ENCODE assay signal across 13 cellular contexts in genomic region chr4:74056114-74056857, GRCh38. TPM values are rescaled to one million over a fixed set of nuclear protein-coding genes. Genes with fewer than 3 reads are reported as not detected.
DNase-seq lines count a peak whose midpoint lies in the region; ATAC-seq and TF ChIP-seq lines count a peak whose summit lies in the region.
"Had no signal": no experiment of that assay in that cellular context is flagged by ENCODE, and none has a peak within 500 bp of the region (broad histone marks: within the 10 kb centered on the region; RNA-seq: fewer than 3 reads in every experiment).

No MANE protein-coding gene starts in this region.

- H3K36me3 ChIP-seq in RWPE2 (ENCODE audit: low read depth): no peaks in the 10 kb centered on the region
- no peaks in the 10 kb centered on the region for H3K36me3 ChIP-seq in suprapubic skin

- peak; percentile 52 for TF ChIP-seq CTCF in HFFc6 (IDR thresholded peaks at IDR 0.05)
- TF ChIP-seq CTCF in RWPE2 (IDR thresholded peaks at IDR 0.05; ENCODE audit: poor library complexity, severe bottlenecking): no peak
- no peak for TF ChIP-seq CTCF in suprapubic skin (IDR thresholded peaks at IDR 0.05)

- H3K9me3 ChIP-seq in RWPE2 (ENCODE audit: severe bottlenecking) (no peaks in the 10 kb centered on the region), suprapubic skin (no peaks in the 10 kb centered on the region)

- H3K27ac ChIP-seq in RWPE2 (ENCODE audit: poor library complexity, severe bottlenecking) (peak overlapping the region; percentile 52), suprapubic skin (no peak overlapping the region)

- ATAC-seq in RWPE2 (ENCODE audit: low read depth) (no peak), GM19035 (IDR thresholded peaks at IDR 0.05; ENCODE audit: unreplicated experiment) (no peak), GM18907 (IDR thresholded peaks at IDR 0.05; ENCODE audit: unreplicated experiment) (no peak)

- TF ChIP-seq POLR2A in suprapubic skin (IDR thresholded peaks at IDR 0.05): no peak

- H3K4me1 ChIP-seq in RWPE2 (ENCODE audit: insufficient read depth, poor library complexity, severe bottlenecking) (peaks cover 21% of the 10 kb centered on the region), suprapubic skin (no peaks in the 10 kb centered on the region)

- no peak overlapping the region for H3K4me3 ChIP-seq in RWPE2 (ENCODE audit: severe bottlenecking)
- H3K4me3 ChIP-seq in suprapubic skin: no peak overlapping the region

- H3K27me3 Mint-ChIP-seq in HFFc6 (ENCODE audit: insufficient read depth): no peaks in the 10 kb centered on the region

- peaks cover 2% of the 10 kb centered on the region; the same call in 1 of the 2 replicates for H3K36me3 Mint-ChIP-seq in HFFc6 (ENCODE audit: low read depth)

- no peaks in the 10 kb centered on the region for H3K27me3 ChIP-seq in RWPE2 (ENCODE audit: insufficient read depth, poor library complexity, severe bottlenecking)
- H3K27me3 ChIP-seq in suprapubic skin: no peaks in the 10 kb centered on the region

- H3K4me1 Mint-ChIP-seq in HFFc6 (ENCODE audit: low read depth): peaks cover 29% of the 10 kb centered on the region

- in situ Hi-C loops in ACHN (cut with HindIII; ENCODE audit: low pct_ligation_motif_present, low pct_unique_long_range_greater_than_20kb, low sequenced_read_pairs): no loop called here

- H3K27ac Mint-ChIP-seq in HFFc6: peak overlapping the region; percentile 97

- peak; percentile 22 for DNase-seq in ACHN
- DNase-seq in HFFc6: peak; percentile 52
- no peak for DNase-seq in RWPE2 (ENCODE audit: low spot score)
- DNase-seq in fibroblast of peridontal ligament (ENCODE audit: extremely low read depth): peak; percentile 71
- no peak for DNase-seq in suprapubic skin (ENCODE audit: low spot score in 2 of 2)
- no peak for DNase-seq in NCI-H1417 treated with DMSO at 0.1 percent for 48 hours (lab: John Stamatoyannopoulos, UW)
- DNase-seq: activated CD4-positive, CD25-positive, alpha-beta regulatory T cell; activated gamma-delta T cell treated with Interleukin-2 at 50 U/mL for 16 hours; C1 segment of cervical spinal cord; GOT3; NCI-H69 had no signal

- H3K4me3 Mint-ChIP-seq in HFFc6: peak overlapping the region; percentile 28; the same call in 1 of the 2 replicates

- WGBS in suprapubic skin: 40% methylated on average over 1 of the region's 1 CpG

- no peak for TF ChIP-seq EP300 in suprapubic skin (IDR thresholded peaks at IDR 0.05)

- H3K9me3 Mint-ChIP-seq in HFFc6: peaks cover 2% of the 10 kb centered on the region; the same call in 1 of the 2 replicates

RNA-seq across cellular contexts. Expression of gene CXCL3, which starts 17.8 kb away (rescaled TPM):
- total RNA-seq in HFFc6 (2021; fragmentation: NEBNext Ultra II Directional; extraction: Animal tissue kit (Norgen Biotek cat#: 25700)): 1 to 10 TPM in 4 of 6 experiments, under 1 TPM in 2; 0.40 to 2.3 (median 1.4) TPM
- total RNA-seq in suprapubic skin: 1 to 10 TPM in 1 of 4 donors, not detected in 3; 1.0 TPM

RNA-seq across cellular contexts. Expression of gene CXCL2, which starts 42.7 kb away (rescaled TPM):
- 1 to 10 TPM; 1.1 to 3.2 (median 1.9) TPM for total RNA-seq in HFFc6 (2021; fragmentation: NEBNext Ultra II Directional; extraction: Animal tissue kit (Norgen Biotek cat#: 25700))
- total RNA-seq in suprapubic skin: 10 to 100 TPM in 1 of 4 donors, 1 to 10 TPM in 3; 3.8 to 15.6 (median 6.9) TPM

RNA-seq across cellular contexts. Expression of gene CXCL5, which starts 57.8 kb away (rescaled TPM):
- total RNA-seq in HFFc6 (2021; fragmentation: NEBNext Ultra II Directional; extraction: Animal tissue kit (Norgen Biotek cat#: 25700)): under 1 TPM in 3 of 6 experiments, not detected in 3; 0.07 to 0.17 (median 0.14) TPM
- total RNA-seq in suprapubic skin: not detected

Comparison
In these comparisons a context has a peak if more than half of its experiments do, and no peak if none do; other contexts are left out.
1. DNase-seq: peak in ACHN (single experiment), HFFc6 (single experiment) and fibroblast of peridontal ligament (single experiment); none in RWPE2 (single experiment), suprapubic skin (0 of 2) and NCI-H1417 treated with DMSO at 0.1 percent for 48 hours (single experiment).